In the genomic region with DNA sequence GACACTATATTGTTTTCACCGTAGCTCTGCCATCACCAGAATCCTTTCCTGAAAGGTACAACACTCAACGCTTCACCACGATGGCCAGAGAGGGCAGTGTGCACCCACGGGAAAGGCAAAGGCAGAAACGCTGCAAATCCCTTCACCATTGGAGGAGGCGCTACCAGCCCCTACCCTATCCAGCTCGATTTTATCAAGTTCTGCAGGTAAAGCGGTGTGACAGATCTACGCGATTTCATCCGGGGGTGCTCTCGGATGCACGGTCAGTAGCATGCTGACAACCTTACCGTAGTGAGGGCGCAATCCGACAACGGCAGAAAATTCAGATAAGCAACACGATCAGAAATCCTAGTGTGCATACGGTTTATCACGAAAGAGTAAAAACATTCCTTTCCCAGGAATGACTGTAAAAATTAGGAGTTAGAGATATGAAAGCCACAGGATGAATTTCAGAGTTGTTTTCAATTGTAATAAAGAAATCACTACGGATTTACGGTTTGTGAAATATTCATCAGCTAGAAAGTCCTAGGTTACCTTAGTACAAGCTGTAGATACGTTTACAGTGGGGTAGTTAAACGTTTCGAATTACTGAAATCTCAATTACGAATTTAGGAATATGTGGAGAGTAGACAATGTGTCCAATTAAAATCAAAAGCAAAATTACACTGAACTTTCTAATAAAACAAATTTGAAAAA, we compare ENCODE assay signal across 8 cellular contexts. TPM values are rescaled to one million over a fixed set of nuclear protein-coding genes. Genes with fewer than 3 reads are reported as not detected.
DNase-seq lines count a peak whose midpoint lies in the region; ATAC-seq and TF ChIP-seq lines count a peak whose summit lies in the region.

No MANE protein-coding gene starts in this region.

- DNase-seq in DMS79 (lab: John Stamatoyannopoulos, UW) (peak; percentile 64), IMR-90 (peak; percentile 83), PC-3 (peak; percentile 87), esophagus muscularis mucosa (ENCODE audit: extremely low spot score) (no peak)
- DNase-seq in activated T-cell treated with anti-CD3 and anti-CD28 coated beads, Interleukin-2, amount 50 U/mL, for 24 hours: peak; percentile 83
- DNase-seq in naive thymus-derived CD4-positive, alpha-beta T cell: peak; percentile 53 to 83 (median 75)

- H4K91ac ChIP-seq in IMR-90 (ENCODE audit: insufficient read depth, low read depth, low read length): no peak overlapping the region

- peak; percentile 50 for ATAC-seq in GM21528 (IDR thresholded peaks at IDR 0.05; ENCODE audit: low FRiP score, unreplicated experiment)
- peak; percentile 59 for ATAC-seq in IMR-90 (ENCODE audit: low read depth)
- ATAC-seq in PC-3: peak; percentile 62
- peak; percentile 86 for ATAC-seq in naive thymus-derived CD4-positive, alpha-beta T cell
- ATAC-seq in stimulated activated memory B cell treated with anti-CD40 and anti-IgM and Interleukin-4, amounts not matched to agents 10 μg/mL and 1 μg/mL and 100 μg/mL, for 72 hours: peak; percentile 73

- no peak overlapping the region for H2BK120ac ChIP-seq in IMR-90 (ENCODE audit: low read depth, low read length)

- peaks cover 3% of the 10 kb centered on the region for H3K36me3 Mint-ChIP-seq in activated T-cell treated with anti-CD3 and anti-CD28 coated beads, Interleukin-2, amount 50 U/mL, for 24 hours (ENCODE audit: low read depth)
- no peaks in the 10 kb centered on the region for H3K36me3 Mint-ChIP-seq in naive thymus-derived CD4-positive, alpha-beta T cell
- no peaks in the 10 kb centered on the region for H3K36me3 Mint-ChIP-seq in stimulated activated memory B cell treated with anti-CD40 and anti-IgM and Interleukin-4, amounts not matched to agents 10 μg/mL and 1 μg/mL and 100 μg/mL, for 72 hours

- H3K9me1 ChIP-seq in IMR-90 (ENCODE audit: insufficient read depth, low read length): no peaks in the 10 kb centered on the region

- no peak overlapping the region for H2BK5ac ChIP-seq in IMR-90 (ENCODE audit: low read depth, low read length, poor library complexity, severe bottlenecking)

- no peak overlapping the region for H2BK15ac ChIP-seq in IMR-90 (ENCODE audit: low read depth, low read length)

- H4K8ac ChIP-seq in IMR-90 (ENCODE audit: low read depth in 2 of 2, low read length in 2 of 2): no peak overlapping the region

- peak overlapping the region; percentile 85 for H2AK9ac ChIP-seq in IMR-90 (replicated peaks; ENCODE audit: low read depth, low read length, poor library complexity)

- H3K23ac ChIP-seq in IMR-90 (ENCODE audit: low read depth, low read length): peak overlapping the region; percentile 53; the same call in 1 of the 2 replicates

- no peak overlapping the region for H3K56ac ChIP-seq in IMR-90 (ENCODE audit: extremely low read depth, insufficient read depth, low read length)

- 0% methylated on average over 11 of the region's 26 CpGs; no CpG with 5 or more reads in 1 of the 2 experiments for WGBS in IMR-90 (ENCODE audit: extremely low coverage in 2 of 2, insufficient read length in 1 of 2), 2 experiments
- 3% methylated on average over 26 of the region's 26 CpGs for WGBS in esophagus muscularis mucosa

- peak overlapping the region; percentile 77 for H3K4me3 Mint-ChIP-seq in activated T-cell treated with anti-CD3 and anti-CD28 coated beads, Interleukin-2, amount 50 U/mL, for 24 hours
- H3K4me3 Mint-ChIP-seq in naive thymus-derived CD4-positive, alpha-beta T cell: peak overlapping the region; percentile 72 to 89 (median 84)
- H3K4me3 Mint-ChIP-seq in stimulated activated memory B cell treated with anti-CD40 and anti-IgM and Interleukin-4, amounts not matched to agents 10 μg/mL and 1 μg/mL and 100 μg/mL, for 72 hours: peak overlapping the region; percentile 91

- no peak overlapping the region for H3K4ac ChIP-seq in IMR-90 (ENCODE audit: low read depth, low read length)

- peaks cover 9 to 26% of the 10 kb centered on the region in 2 experiments for H3K79me1 ChIP-seq in IMR-90 (ENCODE audit: low read depth in 1 of 2, low read length in 2 of 2)

- POLR2A ChIA-PET in IMR-90 (lab: Charles Lee; ENCODE audit: unreplicated experiment) (interaction anchor here (0.5 to 0.6 kb wide), 2 partner anchors 87 to 164 kb away, joined by 3 to 8 read pairs; no protein-coding TSS in a partner anchor), PC-3 (lab: Charles Lee; ENCODE audit: unreplicated experiment) (interaction anchor here (0.6 kb wide), 1 partner anchor 826 kb away, joined by 3 read pairs; no protein-coding TSS in a partner anchor)
- POLR2A ChIA-PET in naive thymus-derived CD4-positive, alpha-beta T cell (lab: Charles Lee): interaction anchor here (0.6 kb wide), 1 partner anchor 1105 kb away, joined by 7 read pairs; the partner anchor contains the start of gene ABCC11

- no peaks in the 10 kb centered on the region for H3K9me3 Mint-ChIP-seq in activated T-cell treated with anti-CD3 and anti-CD28 coated beads, Interleukin-2, amount 50 U/mL, for 24 hours
- peaks cover 0 to 5% (median 0%) of the 10 kb centered on the region in 11 donors for H3K9me3 Mint-ChIP-seq in naive thymus-derived CD4-positive, alpha-beta T cell
- no peaks in the 10 kb centered on the region for H3K9me3 Mint-ChIP-seq in stimulated activated memory B cell treated with anti-CD40 and anti-IgM and Interleukin-4, amounts not matched to agents 10 μg/mL and 1 μg/mL and 100 μg/mL, for 72 hours

- dilution Hi-C loops in IMR-90 (cut with HindIII; ENCODE audit: low sequenced_read_pairs, unreplicated experiment): no loop called here

- no peaks in the 10 kb centered on the region for H3F3A ChIP-seq in PC-3 (ENCODE audit: low read length, unreplicated experiment)

- in situ Hi-C loops in IMR-90 (cut with MboI; ENCODE audit: low sequenced_read_pairs): no loop called here

- H3K18ac ChIP-seq in IMR-90 (ENCODE audit: low read depth, low read length): no peak overlapping the region

- H2AFZ ChIP-seq in IMR-90 (replicated peaks; ENCODE audit: low read length, poor library complexity): peak overlapping the region; percentile 94
- peak overlapping the region; percentile 69; the same call in 1 of the 2 replicates for H2AFZ ChIP-seq in PC-3 (ENCODE audit: low read length)

- intact Hi-C loops in IMR-90 (cut with micrococcal nuclease): loop anchor here (1.0 to 10.0 kb wide), 13 partner anchors 105 to 1490 kb away; partner anchors contain the start of genes ABCC11 and LONP2
- intact Hi-C loops in PC-3 (cut with micrococcal nuclease): loop anchor here (2.0 to 10.0 kb wide), 7 partner anchors 105 to 1023 kb away; partner anchors contain the start of genes ITFG1 and PHKB
- intact Hi-C loops in esophagus muscularis mucosa (cut with DNase I): loop anchor here (5.0 to 10.0 kb wide), 2 partner anchors 913 to 1015 kb away; partner anchors contain the start of gene ABCC12
- intact Hi-C loops in naive thymus-derived CD4-positive, alpha-beta T cell (cut with micrococcal nuclease): loop anchor here (1.0 to 10.0 kb wide), 24 partner anchors 75 to 1490 kb away; partner anchors contain the start of genes DNAJA2 (in 2 of the 2), LONP2 (in 2 of the 2), C16orf87 (in 1 of the 2) and ITFG1 (in 1 of the 2)

- peaks cover 41% of the 10 kb centered on the region for H3K27me3 Mint-ChIP-seq in activated T-cell treated with anti-CD3 and anti-CD28 coated beads, Interleukin-2, amount 50 U/mL, for 24 hours
- peaks cover 22 to 37% (median 34%) of the 10 kb centered on the region in 5 donors for H3K27me3 Mint-ChIP-seq in naive thymus-derived CD4-positive, alpha-beta T cell
- H3K27me3 Mint-ChIP-seq in stimulated activated memory B cell treated with anti-CD40 and anti-IgM and Interleukin-4, amounts not matched to agents 10 μg/mL and 1 μg/mL and 100 μg/mL, for 72 hours: no peaks in the 10 kb centered on the region

- peaks cover 62% of the 10 kb centered on the region for H3K79me2 ChIP-seq in PC-3 (ENCODE audit: low read length)

- no peak overlapping the region for H2AK5ac ChIP-seq in IMR-90 (ENCODE audit: low read depth, low read length)

- H3K9me3 ChIP-seq in IMR-90 (ENCODE audit: control insufficient read depth, insufficient read depth, low read length): no peaks in the 10 kb centered on the region
- H3K9me3 ChIP-seq in PC-3 (ENCODE audit: low read length): no peaks in the 10 kb centered on the region
- no peaks in the 10 kb centered on the region for H3K9me3 ChIP-seq in esophagus muscularis mucosa
- H3K9me3 ChIP-seq in naive thymus-derived CD4-positive, alpha-beta T cell (ENCODE audit: control insufficient read depth in 2 of 3, low read length in 3 of 3): no peaks in the 10 kb centered on the region

- no peaks in the 10 kb centered on the region for H3K27me3 ChIP-seq in IMR-90 (ENCODE audit: control insufficient read depth, insufficient read depth, low read length)
- H3K27me3 ChIP-seq in PC-3 (ENCODE audit: low read length): no peaks in the 10 kb centered on the region
- peaks cover 0 to 51% (median 20%) of the 10 kb centered on the region in 4 donors for H3K27me3 ChIP-seq in esophagus muscularis mucosa
- H3K27me3 ChIP-seq in naive thymus-derived CD4-positive, alpha-beta T cell (ENCODE audit: control insufficient read depth in 2 of 2, insufficient read depth in 2 of 2, low read length in 2 of 2): peaks cover 0 to 12% of the 10 kb centered on the region in 2 donors

- TF ChIP-seq EP300 in esophagus muscularis mucosa (IDR thresholded peaks at IDR 0.05): no peak

- BruUV-seq in IMR-90 (replicated peaks; lab: Mats Ljungman, UMichigan) (no TSS peak), PC-3 (replicated peaks; lab: Mats Ljungman, UMichigan) (TSS peak; percentile 51)

- H4K20me1 ChIP-seq in IMR-90 (ENCODE audit: insufficient read depth, low read length) (no peaks in the 10 kb centered on the region), PC-3 (ENCODE audit: low read length) (no peaks in the 10 kb centered on the region)

- H3K27ac ChIP-seq in IMR-90 (ENCODE audit: insufficient read depth, low read length) (no peak overlapping the region), PC-3 (ENCODE audit: low read length) (no peak overlapping the region), esophagus muscularis mucosa (replicated peaks in 1 of 4) (no peak overlapping the region)
- H3K27ac ChIP-seq in naive thymus-derived CD4-positive, alpha-beta T cell (ENCODE audit: low read depth, low read length): no peak overlapping the region

- H3K14ac ChIP-seq in IMR-90 (replicated peaks; ENCODE audit: low read depth, low read length): no peak overlapping the region

- no peak overlapping the region for H4K5ac ChIP-seq in IMR-90 (ENCODE audit: low read depth, low read length)

- H3K4me1 ChIP-seq in IMR-90 (ENCODE audit: control insufficient read depth, insufficient read depth, low read length): no peaks in the 10 kb centered on the region
- peaks cover 5% of the 10 kb centered on the region for H3K4me1 ChIP-seq in PC-3 (ENCODE audit: insufficient read depth, low read length)
- peaks cover 0 to 32% (median 29%) of the 10 kb centered on the region in 4 donors for H3K4me1 ChIP-seq in esophagus muscularis mucosa
- peaks cover 10 to 15% of the 10 kb centered on the region in 2 donors for H3K4me1 ChIP-seq in naive thymus-derived CD4-positive, alpha-beta T cell (ENCODE audit: control insufficient read depth in 2 of 2, insufficient read depth in 2 of 2, low read length in 2 of 2)

- H3K36me3 ChIP-seq in IMR-90 (ENCODE audit: control insufficient read depth, insufficient read depth, low read length): no peaks in the 10 kb centered on the region
- H3K36me3 ChIP-seq in PC-3 (ENCODE audit: low read depth, low read length): no peaks in the 10 kb centered on the region
- no peaks in the 10 kb centered on the region for H3K36me3 ChIP-seq in esophagus muscularis mucosa
- H3K36me3 ChIP-seq in naive thymus-derived CD4-positive, alpha-beta T cell (ENCODE audit: control insufficient read depth in 2 of 3, insufficient read depth in 3 of 3, low read length in 3 of 3): no peaks in the 10 kb centered on the region

- CTCF ChIA-PET in IMR-90 (lab: Yijun Ruan, JAX) (interaction anchor here (0.6 to 3.7 kb wide), 30 partner anchors 9 to 1023 kb away, joined by 3 to 26 read pairs (median 5); partner anchors contain the start of gene ABCC12), PC-3 (lab: Charles Lee) (interaction anchor here (0.6 to 1.5 kb wide), 5 partner anchors 104 to 1025 kb away, joined by 3 to 10 read pairs (median 4); no protein-coding TSS in a partner anchor)
- CTCF ChIA-PET in naive thymus-derived CD4-positive, alpha-beta T cell (lab: Charles Lee): interaction anchor here (0.6 to 1.7 kb wide), 11 partner anchors 9 to 1023 kb away, joined by 3 to 10 read pairs (median 4); partner anchors contain the start of gene ABCC12

- H2BK20ac ChIP-seq in IMR-90 (ENCODE audit: low read depth, low read length): no peak overlapping the region

- TF ChIP-seq POLR2A in IMR-90 (IDR thresholded peaks at IDR 0.05; ENCODE audit: low read depth, low read length): 0 out of 2 replicates have a peak, but pooled peaks have one; percentile 33
- no peak for TF ChIP-seq POLR2A in esophagus muscularis mucosa (IDR thresholded peaks at IDR 0.05; ENCODE audit: low read depth)

- H3K4me3 ChIP-seq in IMR-90 (ENCODE audit: insufficient read depth, low read depth, low read length) (peak overlapping the region; percentile 62), PC-3 (ENCODE audit: low read length) (peak overlapping the region; percentile 69), esophagus muscularis mucosa (peak overlapping the region; percentile 51 to 62 (median 54))
- peak overlapping the region; percentile 30 for H3K4me3 ChIP-seq in naive thymus-derived CD4-positive, alpha-beta T cell (ENCODE audit: low read length)

- peak; percentile 94 for TF ChIP-seq RAD21 in IMR-90 (IDR thresholded peaks at IDR 0.05; ENCODE audit: low read length)

- peak overlapping the region; percentile 81 for H3K27ac Mint-ChIP-seq in activated T-cell treated with anti-CD3 and anti-CD28 coated beads, Interleukin-2, amount 50 U/mL, for 24 hours
- H3K27ac Mint-ChIP-seq in naive thymus-derived CD4-positive, alpha-beta T cell: peak overlapping the region in 2 of 9 donors; percentile 14 to 77
- H3K27ac Mint-ChIP-seq in stimulated activated memory B cell treated with anti-CD40 and anti-IgM and Interleukin-4, amounts not matched to agents 10 μg/mL and 1 μg/mL and 100 μg/mL, for 72 hours: peak overlapping the region; percentile 40

- no peaks in the 10 kb centered on the region for H3K9me2 ChIP-seq in PC-3 (replicated peaks; ENCODE audit: low read length)

- H3K4me2 ChIP-seq in IMR-90 (ENCODE audit: low read depth, low read length) (peak overlapping the region; percentile 95), PC-3 (ENCODE audit: low read length) (peak overlapping the region; percentile 85)

- TF ChIP-seq CTCF in IMR-90 (conservative IDR thresholded peaks at IDR 0.05; ENCODE audit: low read depth, low read length) (peak; percentile 95), PC-3 (conservative IDR thresholded peaks at IDR 0.05; ENCODE audit: low read depth, low read length) (peak; percentile 93), esophagus muscularis mucosa (IDR thresholded peaks at IDR 0.05) (peak; percentile 66 to 89 (median 69))

- peak overlapping the region; percentile 30; the same call in 1 of the 2 replicates for H3K9ac ChIP-seq in IMR-90 (ENCODE audit: low read depth, low read length)
- peak overlapping the region; percentile 56; the same call in 1 of the 2 replicates for H3K9ac ChIP-seq in PC-3 (ENCODE audit: low read length)

- peaks cover 45% of the 10 kb centered on the region for H3K4me1 Mint-ChIP-seq in activated T-cell treated with anti-CD3 and anti-CD28 coated beads, Interleukin-2, amount 50 U/mL, for 24 hours (ENCODE audit: low read depth)
- H3K4me1 Mint-ChIP-seq in naive thymus-derived CD4-positive, alpha-beta T cell: peaks cover 12 to 29% (median 17%) of the 10 kb centered on the region in 7 donors
- H3K4me1 Mint-ChIP-seq in stimulated activated memory B cell treated with anti-CD40 and anti-IgM and Interleukin-4, amounts not matched to agents 10 μg/mL and 1 μg/mL and 100 μg/mL, for 72 hours: peaks cover 28% of the 10 kb centered on the region

RNA-seq across cellular contexts. Expression of gene NETO2, which starts 1.8 kb away (rescaled TPM):
- total RNA-seq in IMR-90 (2012; rRNA removed) (31.4 and 39.3 TPM in 2 replicates), PC-3 (2014; rRNA removed) (40.6 and 43.7 TPM in 2 replicates), esophagus muscularis mucosa (1 to 10 TPM in 3 of 4 donors, under 1 TPM in 1; 0.83 to 2.5 (median 1.4) TPM)
- 38.5 and 40.7 TPM in 2 replicates for polyA plus RNA-seq in IMR-90 (2012; rRNA removed)
- 14.6 and 15.3 TPM in 2 replicates for polyA plus RNA-seq in IMR-90 (2012; cell fraction: cytosol; rRNA removed)
- 9.6 and 34.3 TPM in 2 replicates for polyA plus RNA-seq in IMR-90 (2012; cell fraction: nucleus; rRNA removed; ENCODE audit: low replicate concordance)
- 1 to 10 TPM in 2 of 5 experiments, under 1 TPM in 3; 0.27 to 8.1 (median 0.46) TPM for total RNA-seq in naive thymus-derived CD4-positive, alpha-beta T cell
- polyA plus RNA-seq in naive thymus-derived CD4-positive, alpha-beta T cell: under 1 TPM in 1 of 2 donors, not detected in 1; 0.25 TPM
